ENCODE assay signal across 1 cellular context in genomic region chr14:99636487-99636886, GRCh38.
TF ChIP-seq lines count a peak whose summit lies in the region.

No MANE protein-coding gene starts in this region.

TF ChIP-seq in IMR-90, 13 proteins besides CTCF, POLR2A, EP300 and RAD21 (continued from another document):
- TF ChIP-seq MXI1 (IDR thresholded peaks at IDR 0.05; ENCODE audit: borderline replicate concordance, low read depth, low read length) (no peak), BHLHE40 (IDR thresholded peaks at IDR 0.05; ENCODE audit: low read depth, low read length) (no peak), FOS (IDR thresholded peaks at IDR 0.05; ENCODE audit: low read depth, low read length) (no peak), RCOR1 (IDR thresholded peaks at IDR 0.05; ENCODE audit: insufficient replicate concordance, low read length) (no peak), MAFK (IDR thresholded peaks at IDR 0.05; ENCODE audit: low read depth, low read length) (no peak)
